31 cellular contexts compared by ENCODE assay signal in genomic region chr13:44007451-44007850, GRCh38.
"Had no signal": no experiment of that assay in that cellular context is flagged by ENCODE, and none has a peak within 500 bp of the region (broad histone marks: within the 10 kb centered on the region; RNA-seq: fewer than 3 reads in every experiment).

No MANE protein-coding gene starts in this region.

- H3K27me3 ChIP-seq: heart right ventricle, left lung, neural progenitor cell, neutrophil, right atrium auricular region, right lobe of liver, stomach, suprapubic skin, tibial nerve, uterus had no signal

- H3K4me3 Mint-ChIP-seq: mesothelial cell of epicardium; naive B cell; natural killer cell; nephron progenitor cell; neural progenitor cell; stimulated activated naive B cell treated with anti-CD40 and anti-IgM and Interleukin-4, amounts not matched to agents 10 μg/mL and 1 μg/mL and 100 μg/mL, for 72 hours; type B pancreatic cell had no signal

- H3K4me1 ChIP-seq: left lung, lower lobe of right lung, parathyroid adenoma, psoas muscle, right atrium auricular region, right lobe of liver, suprapubic skin, uterus had no signal

- H3K4me1 Mint-ChIP-seq: mesothelial cell of epicardium; naive B cell; natural killer cell; stimulated activated naive B cell treated with anti-CD40 and anti-IgM and Interleukin-4, amounts not matched to agents 10 μg/mL and 1 μg/mL and 100 μg/mL, for 72 hours had no signal

- H3K36me3 ChIP-seq: heart right ventricle, left lung, lower lobe of right lung, neural progenitor cell, neutrophil, right atrium auricular region, right lobe of liver, stomach, suprapubic skin, tibial nerve, uterus had no signal

- H3K79me2 ChIP-seq: parathyroid adenoma had no signal

- H3K4me2 ChIP-seq: neural progenitor cell had no signal

- H3K9me3 ChIP-seq: neutrophil, right lobe of liver, uterus had no signal

- H3K27ac Mint-ChIP-seq: mesothelial cell of epicardium; naive B cell; natural killer cell; nephron progenitor cell; stimulated activated naive B cell treated with anti-CD40 and anti-IgM and Interleukin-4, amounts not matched to agents 10 μg/mL and 1 μg/mL and 100 μg/mL, for 72 hours; type B pancreatic cell had no signal

- DNase-seq: heart right ventricle; hippocampal formation; kidney; left colon; left lung; lower lobe of right lung; mammary epithelial cell; mesendoderm; naive B cell; natural killer cell; nephron progenitor cell; occipital lobe; psoas muscle; right lobe of liver; stimulated activated CD4-positive, alpha-beta T cell treated with anti-CD3 and anti-CD28 coated beads, Interleukin-12 subunit alpha, Interleukin-12 subunit beta, amount 100 ng/mL, for 4 hours; stimulated activated CD4-positive, alpha-beta T cell treated with anti-CD3 and anti-CD28 coated beads, Interleukin-15, amount 100 ng/mL, for 24 hours; stimulated activated CD4-positive, alpha-beta T cell treated with anti-CD3 and anti-CD28 coated beads, Interleukin-2, amount 100 ng/mL, for 24 hours; stimulated activated CD4-positive, alpha-beta T cell treated with anti-CD3 and anti-CD28 coated beads, Interleukin-4, amount 100 ng/mL, for 1 hour; stimulated activated naive B cell treated with anti-CD40 and anti-IgM and Interleukin-4, amounts not matched to agents 10 μg/mL and 1 μg/mL and 100 μg/mL, for 72 hours; stimulated activated naive CD8-positive, alpha-beta T cell treated with anti-CD3 and anti-CD28 coated beads, Interleukin-15, Interleukin-2, amounts not matched to agents 100 U/mL and 50 U/mL, for 24 hours; stomach; uterus had no signal

- H3K9me3 Mint-ChIP-seq: natural killer cell, type B pancreatic cell had no signal

- H3K27me3 Mint-ChIP-seq: type B pancreatic cell had no signal

- H3K27ac ChIP-seq: heart right ventricle, left lung, lower lobe of right lung, neural progenitor cell, neutrophil, parathyroid adenoma, psoas muscle, right atrium auricular region, right lobe of liver, skin epidermis, stomach, suprapubic skin, tibial nerve, uterus had no signal

- ATAC-seq: heart right ventricle; left lung; lower lobe of right lung; natural killer cell; psoas muscle; right lobe of liver; stimulated activated naive B cell treated with anti-CD40 and anti-IgM and Interleukin-4, amounts not matched to agents 10 μg/mL and 1 μg/mL and 100 μg/mL, for 72 hours; stimulated activated naive CD8-positive, alpha-beta T cell treated with anti-CD3 and anti-CD28 coated beads, Interleukin-15, Interleukin-2, amounts not matched to agents 100 U/mL and 50 U/mL, for 24 hours had no signal

- H2AFZ ChIP-seq: parathyroid adenoma had no signal

- H3K36me3 Mint-ChIP-seq: mesothelial cell of epicardium; naive B cell; natural killer cell; stimulated activated naive B cell treated with anti-CD40 and anti-IgM and Interleukin-4, amounts not matched to agents 10 μg/mL and 1 μg/mL and 100 μg/mL, for 72 hours; type B pancreatic cell had no signal

- H3K4me3 ChIP-seq: heart right ventricle, left lung, lower lobe of right lung, neural progenitor cell, psoas muscle, right atrium auricular region, right lobe of liver, skin epidermis, stomach, suprapubic skin, tibial nerve, uterus had no signal
